1 cellular context compared by ENCODE assay signal in the genomic region with DNA sequence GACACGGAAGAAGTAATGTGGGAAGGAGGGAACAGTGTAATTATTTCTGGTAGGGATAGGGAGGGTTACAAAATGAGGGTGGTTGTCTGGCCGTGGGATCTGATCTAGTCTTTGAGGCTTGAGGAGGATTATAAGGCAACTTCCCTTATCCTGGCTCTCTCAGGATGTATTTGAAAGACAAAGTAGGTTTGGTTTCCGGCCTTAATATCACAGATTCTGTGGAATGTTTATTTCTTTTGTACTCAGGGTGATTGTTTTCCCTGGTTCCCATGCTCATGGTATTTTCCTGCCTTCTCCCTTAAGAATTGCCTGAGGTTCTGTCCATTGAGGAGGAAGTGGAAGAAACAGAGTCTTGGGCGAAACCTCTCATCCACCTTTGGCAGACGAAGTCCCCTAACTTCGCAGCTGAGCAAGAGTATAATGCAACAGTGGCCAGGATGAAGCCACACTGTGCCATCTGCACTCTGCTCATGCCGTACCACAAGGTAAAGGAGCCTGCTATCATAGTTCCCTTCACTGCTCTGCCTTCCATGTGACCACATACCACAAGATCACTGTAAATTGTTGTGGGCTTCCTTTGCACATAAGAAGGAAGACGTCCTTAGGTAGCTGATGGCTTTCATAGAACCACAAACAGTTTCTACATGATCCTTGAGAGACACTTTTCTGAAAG.
TF ChIP-seq lines count a peak whose summit lies in the region.

No MANE protein-coding gene starts in this region.

TF ChIP-seq in HepG2, 621 proteins besides CTCF, POLR2A, EP300 and RAD21 (continued from another document):
- no peak for TF ChIP-seq ZNF256 (CRISPR knock-in tag; conservative IDR thresholded peaks at IDR 0.05)
- TF ChIP-seq ZFP91 (CRISPR knock-in tag; IDR thresholded peaks at IDR 0.05; ENCODE audit: borderline replicate concordance): no peak
- TF ChIP-seq ZNF776 (CRISPR knock-in tag; IDR thresholded peaks at IDR 0.05): no peak
- no peak for TF ChIP-seq ZKSCAN8 (CRISPR knock-in tag; IDR thresholded peaks at IDR 0.05; ENCODE audit: borderline replicate concordance)
- no peak for TF ChIP-seq SALL2 (CRISPR knock-in tag; IDR thresholded peaks at IDR 0.05)
- TF ChIP-seq ZNF121 (CRISPR knock-in tag; IDR thresholded peaks at IDR 0.05): no peak
- TF ChIP-seq ZNF44 (CRISPR knock-in tag; IDR thresholded peaks at IDR 0.05): no peak
- TF ChIP-seq ZNF343 (CRISPR knock-in tag; IDR thresholded peaks at IDR 0.05): no peak
